Comparison of ENCODE assay signal across 17 cellular contexts in genomic region chr11:93686226-93686625, GRCh38.
"Had no signal": no experiment of that assay in that cellular context is flagged by ENCODE, and none has a peak within 500 bp of the region (broad histone marks: within the 10 kb centered on the region; RNA-seq: fewer than 3 reads in every experiment).

No MANE protein-coding gene starts in this region.

- H3K36me3 ChIP-seq: colonic mucosa had no signal

- H3K27me3 Mint-ChIP-seq: activated CD4-positive, alpha-beta T cell treated with anti-CD3 and anti-CD28 coated beads, Interleukin-2, amount 10 ng/mL, durations not matched to agents 7 days and 5 days; activated naive CD4-positive, alpha-beta T cell treated with anti-CD3 and anti-CD28 coated beads, Interleukin-2, amount 10 ng/mL, durations not matched to agents 7 days and 5 days; T-cell; type B pancreatic cell had no signal

- H3K27ac Mint-ChIP-seq: activated CD4-positive, alpha-beta T cell treated with anti-CD3 and anti-CD28 coated beads, Interleukin-2, amount 10 ng/mL, durations not matched to agents 7 days and 5 days; activated naive CD4-positive, alpha-beta T cell treated with anti-CD3 and anti-CD28 coated beads, Interleukin-2, amount 10 ng/mL, durations not matched to agents 7 days and 5 days; mesothelial cell of epicardium; T-cell; type B pancreatic cell had no signal

- H3K4me1 Mint-ChIP-seq: mesothelial cell of epicardium, T-cell had no signal

- H3K9me3 Mint-ChIP-seq: activated CD4-positive, alpha-beta T cell treated with anti-CD3 and anti-CD28 coated beads, Interleukin-2, amount 10 ng/mL, durations not matched to agents 7 days and 5 days; activated naive CD4-positive, alpha-beta T cell treated with anti-CD3 and anti-CD28 coated beads, Interleukin-2, amount 10 ng/mL, durations not matched to agents 7 days and 5 days; mesothelial cell of epicardium; T-cell; type B pancreatic cell had no signal

- H3K27ac ChIP-seq: adrenal gland, colonic mucosa, esophagus muscularis mucosa, foreskin keratinocyte, parathyroid adenoma, SK-N-MC had no signal

- H3K4me3 ChIP-seq: adrenal gland, colonic mucosa, esophagus muscularis mucosa, SK-N-MC had no signal

- DNase-seq: activated CD4-positive, alpha-beta T cell treated with anti-CD3 and anti-CD28 coated beads, Interleukin-2, amount 10 ng/mL, durations not matched to agents 7 days and 5 days; activated CD8-positive, alpha-beta memory T cell treated with anti-CD3 and anti-CD28 coated beads, Interleukin-2, amount 50 U/mL, for 48 hours; activated naive CD4-positive, alpha-beta T cell treated with anti-CD3 and anti-CD28 coated beads, Interleukin-2, amount 10 ng/mL, durations not matched to agents 7 days and 5 days; adrenal gland; caudate nucleus; colonic mucosa; foreskin keratinocyte; stimulated activated CD4-positive, alpha-beta T cell treated with anti-CD3 and anti-CD28 coated beads, Interleukin-2, amount 100 ng/mL, for 48 hours; stimulated activated naive CD4-positive, alpha-beta T cell; substantia nigra; T-cell; T-helper 9 cell had no signal

- H3K9me3 ChIP-seq: adrenal gland, colonic mucosa, esophagus muscularis mucosa had no signal

- H3K27me3 ChIP-seq: adrenal gland, colonic mucosa, esophagus muscularis mucosa, foreskin keratinocyte had no signal

- ATAC-seq: foreskin keratinocyte, T-cell had no signal

- H3K4me3 Mint-ChIP-seq: activated CD4-positive, alpha-beta T cell treated with anti-CD3 and anti-CD28 coated beads, Interleukin-2, amount 10 ng/mL, durations not matched to agents 7 days and 5 days; activated naive CD4-positive, alpha-beta T cell treated with anti-CD3 and anti-CD28 coated beads, Interleukin-2, amount 10 ng/mL, durations not matched to agents 7 days and 5 days; mesothelial cell of epicardium; T-cell; type B pancreatic cell had no signal

- H3K4me1 ChIP-seq: adrenal gland, colonic mucosa, esophagus muscularis mucosa, foreskin keratinocyte, parathyroid adenoma had no signal
